Comparison of ENCODE assay signal across 8 cellular contexts in the genomic region with DNA sequence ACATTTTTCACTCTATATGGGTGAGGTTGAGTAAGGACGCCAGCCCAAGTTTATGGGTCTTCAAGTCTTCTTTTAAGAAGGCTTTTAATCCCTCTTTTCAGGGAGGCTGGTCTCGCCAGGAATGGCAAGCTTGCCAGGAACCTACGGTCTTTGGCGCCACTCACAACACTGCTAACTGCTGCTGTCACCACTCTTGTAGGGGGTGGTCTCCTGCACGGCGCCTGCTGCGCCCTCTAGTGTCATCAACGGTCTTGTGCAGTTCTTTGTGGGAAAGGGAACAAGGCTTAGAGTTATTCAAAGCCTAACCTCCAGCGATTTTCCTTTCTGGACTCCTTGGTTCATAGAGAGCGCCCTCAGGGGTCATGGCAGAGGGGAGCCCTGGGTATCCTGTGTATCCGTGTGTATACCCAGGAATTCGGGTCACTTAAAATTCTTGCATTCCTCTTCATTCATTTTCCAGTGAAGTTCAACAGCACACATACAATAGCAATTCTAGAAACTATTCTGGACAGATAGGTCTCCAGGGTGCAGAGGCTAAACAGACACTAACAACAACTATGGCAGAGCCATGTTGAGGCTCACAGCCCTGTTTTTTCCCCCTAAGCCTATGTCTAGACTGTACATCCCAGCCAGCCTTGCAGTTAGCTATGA.
A peak's percentile ranks its signal among the peaks of the same experiment; 100 is the strongest.
DNase-seq lines count a peak whose midpoint lies in the region; ATAC-seq lines count a peak whose summit lies in the region.

No MANE protein-coding gene starts in this region.

- H3K27me3 Mint-ChIP-seq in naive thymus-derived CD8-positive, alpha-beta T cell: peaks cover 2 to 31% (median 7%) of the 10 kb centered on the region in 5 donors

- H3K4me3 Mint-ChIP-seq in naive thymus-derived CD8-positive, alpha-beta T cell: no peak overlapping the region

- no peaks in the 10 kb centered on the region for H3K4me1 Mint-ChIP-seq in naive thymus-derived CD8-positive, alpha-beta T cell

- H3K27ac Mint-ChIP-seq in naive thymus-derived CD8-positive, alpha-beta T cell: no peak overlapping the region

- DNase-seq in DMS 273 treated with DMSO at 0.1 percent for 48 hours (lab: John Stamatoyannopoulos, UW) (peak; percentile 41), NCI-H524 treated with DMSO at 0.1 percent for 48 hours (lab: John Stamatoyannopoulos, UW) (peak; percentile 41), astrocyte of the hippocampus (ENCODE audit: low read depth, low spot score) (peak; percentile 88), left lobe of liver (ENCODE audit: low spot score) (peak; percentile 58)
- DNase-seq in naive thymus-derived CD8-positive, alpha-beta T cell: no peak

- H3K36me3 Mint-ChIP-seq in naive thymus-derived CD8-positive, alpha-beta T cell: peaks cover 0 to 8% (median 0%) of the 10 kb centered on the region in 3 donors

- POLR2A ChIA-PET in naive thymus-derived CD8-positive, alpha-beta T cell (lab: Charles Lee): no interaction called here

- ATAC-seq in GM19035 (IDR thresholded peaks at IDR 0.05; ENCODE audit: unreplicated experiment) (peak; percentile 75), HG03097 (IDR thresholded peaks at IDR 0.05; ENCODE audit: low FRiP score, unreplicated experiment) (peak; percentile 87), left lobe of liver (peak; percentile 98), GM18858 (IDR thresholded peaks at IDR 0.05; ENCODE audit: unreplicated experiment) (no peak)
- ATAC-seq in naive thymus-derived CD8-positive, alpha-beta T cell: no peak

- peaks cover 2 to 17% (median 6%) of the 10 kb centered on the region in 9 donors for H3K9me3 Mint-ChIP-seq in naive thymus-derived CD8-positive, alpha-beta T cell

Comparison
In these comparisons a context has a peak if more than half of its experiments do, and no peak if none do; other contexts are left out.
1. DNase-seq: peak in DMS 273 treated with DMSO at 0.1 percent for 48 hours (single experiment), NCI-H524 treated with DMSO at 0.1 percent for 48 hours (single experiment), astrocyte of the hippocampus (single experiment) and left lobe of liver (single experiment); none in naive thymus-derived CD8-positive, alpha-beta T cell (0 of 10).
2. ATAC-seq: peak in GM19035 (single experiment), HG03097 (single experiment) and left lobe of liver (single experiment); none in GM18858 (single experiment) and naive thymus-derived CD8-positive, alpha-beta T cell (0 of 2).